Comparison of ENCODE assay signal across 12 cellular contexts in genomic region chrX:143634373-143634685, GRCh38. TPM values are rescaled to one million over a fixed set of nuclear protein-coding genes. Genes with fewer than 3 reads are reported as not detected.
A peak's percentile ranks its signal among the peaks of the same experiment; 100 is the strongest.
DNase-seq lines count a peak whose midpoint lies in the region; ATAC-seq and TF ChIP-seq lines count a peak whose summit lies in the region.
"Had no signal": no experiment of that assay in that cellular context is flagged by ENCODE, and none has a peak within 500 bp of the region (broad histone marks: within the 10 kb centered on the region; RNA-seq: fewer than 3 reads in every experiment).

No MANE protein-coding gene starts in this region.

- DNase-seq in H9 (no peak), T47D (ENCODE audit: low read depth in 1 of 2, low spot score in 1 of 2) (peak; percentile 27 to 44), kidney epithelial cell (ENCODE audit: low read depth) (no peak), skeletal muscle cell (ENCODE audit: low read depth) (no peak), NCI-H187 (lab: John Stamatoyannopoulos, UW) (no peak)
- no peak for DNase-seq in NK-92 treated with Interleukin-12 subunit alpha and Interleukin-12 subunit beta, amount 100 ng/mL, for 24 hours (lab: John Stamatoyannopoulos, UW)
- DNase-seq in effector CD8-positive, alpha-beta T cell (lab: John Stamatoyannopoulos, UW): no peak
- DNase-seq: naive B cell, NCI-H446 had no signal

- H4K8ac ChIP-seq in H9 (replicated peaks; ENCODE audit: insufficient read length, low read depth, low read length): no peak overlapping the region

- H2AFZ ChIP-seq in H9 (ENCODE audit: low read length): no peak overlapping the region

- H3K79me1 ChIP-seq in H9 (ENCODE audit: insufficient read depth, low read depth, low read length, poor library complexity, severe bottlenecking): no peaks in the 10 kb centered on the region

- H3K4ac ChIP-seq in H9 (ENCODE audit: low read depth, low read length): no peak overlapping the region

- no peak overlapping the region for H2BK20ac ChIP-seq in H9 (ENCODE audit: low read depth, low read length, poor library complexity, severe bottlenecking)

- no peak for ATAC-seq in GM19463 (IDR thresholded peaks at IDR 0.05; ENCODE audit: unreplicated experiment)

- no peak overlapping the region for H2BK120ac ChIP-seq in H9 (ENCODE audit: low read depth, low read length, poor library complexity, severe bottlenecking)

- peaks cover 59 to 64% of the 10 kb centered on the region in 2 experiments for H3K9me3 Mint-ChIP-seq in H9

- no peaks in the 10 kb centered on the region; the same call in 1 of the 2 replicates for H3K27me3 ChIP-seq in H9 (ENCODE audit: insufficient read depth, low read length)
- H3K27me3 ChIP-seq in kidney epithelial cell (ENCODE audit: control insufficient read depth, insufficient read depth, low read length): no peaks in the 10 kb centered on the region

- no peak overlapping the region for H4K5ac ChIP-seq in H9 (ENCODE audit: insufficient read length, low read depth, low read length)

- H3K4me1 ChIP-seq in H9 (ENCODE audit: insufficient read depth, low read length): no peaks in the 10 kb centered on the region

- in situ Hi-C loops in T47D (cut with HindIII; ENCODE audit: low pct_unique_long_range_greater_than_20kb, low sequenced_read_pairs): no loop called here

- peaks cover 9% of the 10 kb centered on the region for H3K23me2 ChIP-seq in H9 (ENCODE audit: insufficient read length, low read depth, low read length, poor library complexity, severe bottlenecking)

- peak overlapping the region; percentile 88 for H3K4me2 ChIP-seq in H9 (ENCODE audit: insufficient read depth, insufficient read length, low read length)

- no peak overlapping the region for H3T11ph ChIP-seq in H9 (ENCODE audit: low read length)

- peaks cover 9 to 16% of the 10 kb centered on the region in 2 experiments for H3K4me1 Mint-ChIP-seq in H9
- H3K4me1 Mint-ChIP-seq: central memory CD8-positive, alpha-beta T cell had no signal

- peaks cover 21% of the 10 kb centered on the region for H3K27me3 Mint-ChIP-seq in H9 (ENCODE audit: low read depth)

- no peak overlapping the region for H2BK12ac ChIP-seq in H9 (ENCODE audit: insufficient read length, low read depth, low read length)

- peaks cover 28% of the 10 kb centered on the region for H3K9me3 ChIP-seq in H9 (ENCODE audit: control insufficient read depth, low read depth, low read length)

- no peak for TF ChIP-seq CTCF in H9 (conservative IDR thresholded peaks at IDR 0.05)
- TF ChIP-seq CTCF in kidney epithelial cell (IDR thresholded peaks at IDR 0.05; ENCODE audit: insufficient read depth, low read length, poor library complexity, severe bottlenecking): no peak

- no peak overlapping the region for H2BK15ac ChIP-seq in H9 (ENCODE audit: low read depth, low read length)

- H3K56ac ChIP-seq in H9 (ENCODE audit: insufficient read length, low read depth, low read length): no peak overlapping the region

- H3K36me3 Mint-ChIP-seq in H9 (ENCODE audit: insufficient read depth in 1 of 3, low read depth in 3 of 3): peaks cover 11 to 13% (median 11%) of the 10 kb centered on the region in 3 experiments

- H3K4me3 ChIP-seq in kidney epithelial cell (ENCODE audit: low read depth, low read length) (peak overlapping the region; percentile 61), skeletal muscle cell (ENCODE audit: low read depth, low read length) (peak overlapping the region; percentile 54)

- no peak overlapping the region for H3K18ac ChIP-seq in H9 (ENCODE audit: insufficient read length, low read depth, low read length)

- H4K91ac ChIP-seq in H9 (ENCODE audit: insufficient read length, low read depth, low read length): no peak overlapping the region

- H4K20me1 ChIP-seq in H9 (ENCODE audit: control insufficient read depth, insufficient read depth, insufficient read length): no peaks in the 10 kb centered on the region

- no peak overlapping the region for H3K14ac ChIP-seq in H9 (ENCODE audit: insufficient read depth, low read length)

- H3K23ac ChIP-seq in H9 (ENCODE audit: insufficient read length, low read depth, low read length): no peak overlapping the region

- WGBS in H9 (ENCODE audit: extremely low coverage, insufficient read length, low lambda C conversion rate): no CpG with 5 or more reads among the region's 24 CpGs

- H2AK5ac ChIP-seq in H9 (ENCODE audit: insufficient read length, low read length): no peak overlapping the region

- no peak overlapping the region for H3K9ac ChIP-seq in H9 (ENCODE audit: extremely low read depth, insufficient read length, low read length)

- no peak overlapping the region for H2BK5ac ChIP-seq in H9 (ENCODE audit: insufficient read length, low read length)

- H3K79me2 ChIP-seq in H9 (ENCODE audit: insufficient read depth, low read length): no peaks in the 10 kb centered on the region

- no peak overlapping the region for H3K27ac ChIP-seq in H9 (ENCODE audit: insufficient read length, low read depth, low read length)
- H3K27ac ChIP-seq: C4-2B had no signal

- H3K36me3 ChIP-seq in kidney epithelial cell (ENCODE audit: control insufficient read depth, insufficient read depth, low read length): no peaks in the 10 kb centered on the region

- peak overlapping the region; percentile 75 to 92 for H3K4me3 Mint-ChIP-seq in H9
- H3K4me3 Mint-ChIP-seq: central memory CD8-positive, alpha-beta T cell had no signal

- no peak overlapping the region for H3K27ac Mint-ChIP-seq in H9
- H3K27ac Mint-ChIP-seq: naive B cell had no signal

RNA-seq across cellular contexts. Expression of gene SLITRK4, which starts 1.6 kb away (rescaled TPM):
- total RNA-seq in H9 (2021) (1.5 and 2.1 TPM in 2 replicates), kidney epithelial cell (3.4 and 5.1 TPM in 2 replicates)

Comparison
In these comparisons a context has a peak if more than half of its experiments do, and no peak if none do; other contexts are left out.
1. DNase-seq: peak in T47D (2 of 2); none in H9 (single experiment), kidney epithelial cell (single experiment), skeletal muscle cell (single experiment), NK-92 treated with Interleukin-12 subunit alpha and Interleukin-12 subunit beta, amount 100 ng/mL, for 24 hours (single experiment), NCI-H187 (0 of 2) and effector CD8-positive, alpha-beta T cell (single experiment).